In the genomic region with DNA sequence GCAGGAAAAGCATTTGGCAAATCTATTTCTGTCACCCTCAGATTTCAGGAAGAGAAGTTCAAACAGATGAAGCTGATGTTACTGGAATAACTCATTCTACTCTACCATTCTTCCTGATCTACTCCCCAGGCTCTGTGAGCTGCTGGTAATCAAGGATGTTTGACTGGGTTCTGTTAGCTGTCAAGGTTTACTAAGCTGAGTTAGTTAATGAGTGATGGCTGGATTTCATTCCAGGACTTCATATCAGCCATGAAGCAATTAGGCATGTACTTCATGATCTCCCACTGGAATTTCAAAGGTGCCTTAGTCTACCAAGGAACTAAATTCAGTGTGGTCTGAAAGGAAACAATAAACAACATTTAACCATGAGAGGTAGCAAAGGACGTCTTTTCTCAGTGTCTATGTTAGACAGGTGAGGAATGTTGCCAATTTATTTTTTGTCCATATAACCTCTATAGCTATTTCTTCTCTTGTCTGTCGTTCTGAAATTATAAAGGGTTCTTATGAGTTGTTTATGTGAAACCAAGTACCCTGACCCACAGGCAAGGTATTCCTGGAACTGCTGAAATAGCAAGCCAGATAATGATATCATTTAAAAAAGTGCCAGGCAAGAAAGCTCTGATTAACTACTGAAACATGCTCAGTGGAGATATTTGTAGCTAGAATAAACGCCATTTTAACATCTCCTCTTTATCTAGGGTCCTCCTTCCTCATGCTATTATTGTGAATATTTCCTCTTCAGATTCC, we compare ENCODE assay signal across 1 cellular context.
TF ChIP-seq lines count a peak whose summit lies in the region.

No MANE protein-coding gene starts in this region.

TF ChIP-seq in K562, 482 proteins besides CTCF, POLR2A, EP300 and RAD21:
- TF ChIP-seq, protein P1, sequence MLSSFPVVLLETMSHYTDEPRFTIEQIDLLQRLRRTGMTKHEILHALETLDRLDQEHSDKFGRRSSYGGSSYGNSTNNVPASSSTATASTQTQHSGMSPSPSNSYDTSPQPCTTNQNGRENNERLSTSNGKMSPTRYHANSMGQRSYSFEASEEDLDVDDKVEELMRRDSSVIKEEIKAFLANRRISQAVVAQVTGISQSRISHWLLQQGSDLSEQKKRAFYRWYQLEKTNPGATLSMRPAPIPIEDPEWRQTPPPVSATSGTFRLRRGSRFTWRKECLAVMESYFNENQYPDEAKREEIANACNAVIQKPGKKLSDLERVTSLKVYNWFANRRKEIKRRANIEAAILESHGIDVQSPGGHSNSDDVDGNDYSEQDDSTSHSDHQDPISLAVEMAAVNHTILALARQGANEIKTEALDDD (IDR thresholded peaks at IDR 0.05): peak; percentile 47; the same call in 1 of the 2 replicates
- TF ChIP-seq, protein P2, sequence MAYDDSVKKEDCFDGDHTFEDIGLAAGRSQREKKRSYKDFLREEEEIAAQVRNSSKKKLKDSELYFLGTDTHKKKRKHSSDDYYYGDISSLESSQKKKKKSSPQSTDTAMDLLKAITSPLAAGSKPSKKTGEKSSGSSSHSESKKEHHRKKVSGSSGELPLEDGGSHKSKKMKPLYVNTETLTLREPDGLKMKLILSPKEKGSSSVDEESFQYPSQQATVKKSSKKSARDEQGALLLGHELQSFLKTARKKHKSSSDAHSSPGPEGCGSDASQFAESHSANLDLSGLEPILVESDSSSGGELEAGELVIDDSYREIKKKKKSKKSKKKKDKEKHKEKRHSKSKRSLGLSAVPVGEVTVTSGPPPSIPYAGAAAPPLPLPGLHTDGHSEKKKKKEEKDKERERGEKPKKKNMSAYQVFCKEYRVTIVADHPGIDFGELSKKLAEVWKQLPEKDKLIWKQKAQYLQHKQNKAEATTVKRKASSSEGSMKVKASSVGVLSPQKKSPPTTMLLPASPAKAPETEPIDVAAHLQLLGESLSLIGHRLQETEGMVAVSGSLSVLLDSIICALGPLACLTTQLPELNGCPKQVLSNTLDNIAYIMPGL (CRISPR knock-in tag; IDR thresholded peaks at IDR 0.05): no peak
